In the genomic region with DNA sequence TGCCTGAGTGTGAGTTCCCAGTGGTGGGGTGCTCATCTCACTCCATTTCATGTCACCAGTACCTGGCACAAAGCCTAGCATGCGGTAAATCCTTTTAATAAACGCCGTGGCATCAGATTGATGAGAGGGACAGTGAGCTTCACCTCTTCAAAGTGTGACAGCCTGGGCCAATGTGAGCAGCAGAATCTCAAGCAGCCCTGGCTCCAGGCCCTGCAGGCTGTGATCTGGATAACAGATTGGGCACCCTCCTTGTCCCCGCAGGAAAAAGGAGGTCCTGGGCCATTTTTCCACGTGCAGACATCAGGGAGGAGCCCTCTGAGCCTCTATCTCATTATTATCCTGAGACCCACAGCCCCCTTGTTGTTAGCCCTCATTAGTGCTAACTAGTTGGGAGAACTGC, we compare ENCODE assay signal across 20 cellular contexts. TPM values are rescaled to one million over a fixed set of nuclear protein-coding genes. Genes with fewer than 3 reads are reported as not detected.
DNase-seq lines count a peak whose midpoint lies in the region; ATAC-seq and TF ChIP-seq lines count a peak whose summit lies in the region.
"Had no signal": no experiment of that assay in that cellular context is flagged by ENCODE, and none has a peak within 500 bp of the region (broad histone marks: within the 10 kb centered on the region; RNA-seq: fewer than 3 reads in every experiment).

No MANE protein-coding gene starts in this region.

- no peaks in the 10 kb centered on the region for H3K9me3 Mint-ChIP-seq in natural killer cell treated with Interleukin-12 subunit alpha and Interleukin-12 subunit beta and Interleukin-15 and Interleukin-18, amount 100 ng/mL, for 72 hours
- H3K9me3 Mint-ChIP-seq in natural killer cell, result no peaks in the 10 kb centered on the region
- H3K9me3 Mint-ChIP-seq: nephron progenitor cell had no signal

- no peaks in the 10 kb centered on the region for H3K27me3 ChIP-seq in WERI-Rb-1 (ENCODE audit: insufficient read depth, low read depth, severe bottlenecking)
- no peaks in the 10 kb centered on the region for H3K27me3 ChIP-seq in PC-9 (ENCODE audit: insufficient read depth, low read depth)
- no peaks in the 10 kb centered on the region for H3K27me3 ChIP-seq in left lung
- H3K27me3 ChIP-seq: tibial artery had no signal

- peak overlapping the region in 1 of 2 donors; percentile 18 for H3K27ac Mint-ChIP-seq in natural killer cell treated with Interleukin-12 subunit alpha and Interleukin-12 subunit beta and Interleukin-15 and Interleukin-18, amount 100 ng/mL, for 72 hours
- H3K27ac Mint-ChIP-seq in natural killer cell, result peak overlapping the region in 1 of 2 donors; percentile 9
- H3K27ac Mint-ChIP-seq: nephron progenitor cell had no signal

- no peak for ATAC-seq in natural killer cell treated with Interleukin-12 subunit alpha and Interleukin-12 subunit beta and Interleukin-15 and Interleukin-18, amount 100 ng/mL, for 72 hours
- ATAC-seq in natural killer cell (no peak), left lung (no peak)
- ATAC-seq: stimulated activated naive CD8-positive, alpha-beta T cell treated with anti-CD3 and anti-CD28 coated beads, Interleukin-15, Interleukin-2, amounts not matched to agents 100 U/mL and 50 U/mL, for 24 hours had no signal

- H2AFZ ChIP-seq in PC-9, result no peak overlapping the region

- BruUV-seq in PC-9 (replicated peaks; lab: Mats Ljungman, UMichigan), result no TSS peak

- no peak overlapping the region for H3K4me2 ChIP-seq in PC-9
- H3K4me2 ChIP-seq: KMS-11 had no signal

- H3K36me3 Mint-ChIP-seq in natural killer cell treated with Interleukin-12 subunit alpha and Interleukin-12 subunit beta and Interleukin-15 and Interleukin-18, amount 100 ng/mL, for 72 hours, result no peaks in the 10 kb centered on the region
- no peaks in the 10 kb centered on the region for H3K36me3 Mint-ChIP-seq in natural killer cell

- H3K27me3 Mint-ChIP-seq in natural killer cell treated with Interleukin-12 subunit alpha and Interleukin-12 subunit beta and Interleukin-15 and Interleukin-18, amount 100 ng/mL, for 72 hours, result no peaks in the 10 kb centered on the region
- no peaks in the 10 kb centered on the region for H3K27me3 Mint-ChIP-seq in natural killer cell (ENCODE audit: low read depth in 2 of 2)

- no peaks in the 10 kb centered on the region for H3K9me3 ChIP-seq in WERI-Rb-1 (ENCODE audit: severe bottlenecking)
- H3K9me3 ChIP-seq in PC-9 (ENCODE audit: insufficient read depth, low read depth), result no peaks in the 10 kb centered on the region
- no peaks in the 10 kb centered on the region for H3K9me3 ChIP-seq in left lung
- H3K9me3 ChIP-seq: Caco-2, tibial artery had no signal

- no peaks in the 10 kb centered on the region for H3K9me2 ChIP-seq in PC-9 (ENCODE audit: insufficient read depth)

- peaks cover 34 to 44% of the 10 kb centered on the region in 2 donors for H3K4me1 Mint-ChIP-seq in natural killer cell treated with Interleukin-12 subunit alpha and Interleukin-12 subunit beta and Interleukin-15 and Interleukin-18, amount 100 ng/mL, for 72 hours (ENCODE audit: low read depth in 2 of 2)
- H3K4me1 Mint-ChIP-seq in natural killer cell, result peaks cover 45 to 49% of the 10 kb centered on the region in 2 donors

- no peak overlapping the region for H3K4me3 Mint-ChIP-seq in natural killer cell treated with Interleukin-12 subunit alpha and Interleukin-12 subunit beta and Interleukin-15 and Interleukin-18, amount 100 ng/mL, for 72 hours
- H3K4me3 Mint-ChIP-seq in natural killer cell, result no peak overlapping the region
- H3K4me3 Mint-ChIP-seq: nephron progenitor cell had no signal

- peaks cover 66% of the 10 kb centered on the region for H3K79me2 ChIP-seq in PC-9 (ENCODE audit: low read depth)

- H3K27ac ChIP-seq in WERI-Rb-1, result peak overlapping the region; percentile 7; the same call in 1 of the 2 replicates
- H3K27ac ChIP-seq in PC-9, result no peak overlapping the region
- no peak overlapping the region for H3K27ac ChIP-seq in left lung
- H3K27ac ChIP-seq: KMS-11, tibial artery had no signal

- peaks cover 8% of the 10 kb centered on the region for H3F3A ChIP-seq in PC-9 (ENCODE audit: insufficient read depth, low read depth)

- H3K36me3 ChIP-seq in WERI-Rb-1 (peaks cover under 1% of the 10 kb centered on the region; the same call in 1 of the 2 replicates), PC-9 (ENCODE audit: low read depth) (no peaks in the 10 kb centered on the region), left lung (no peaks in the 10 kb centered on the region)
- H3K36me3 ChIP-seq: tibial artery had no signal

- no peaks in the 10 kb centered on the region for H3K4me1 ChIP-seq in PC-9 (replicated peaks; ENCODE audit: insufficient read depth)
- H3K4me1 ChIP-seq in left lung, result peaks cover 0 to 32% of the 10 kb centered on the region in 2 donors
- H3K4me1 ChIP-seq: Caco-2 had no signal

- peak; percentile 44 for DNase-seq in natural killer cell treated with Interleukin-12 subunit alpha and Interleukin-12 subunit beta and Interleukin-15 and Interleukin-18, amount 100 ng/mL, for 72 hours (ENCODE audit: low spot score)
- DNase-seq in natural killer cell (no peak), WERI-Rb-1 (no peak), islet precursor cell (peak; percentile 38), PC-9 (no peak), UCSD-AML1 (lab: John Stamatoyannopoulos, UW; ENCODE audit: unreplicated experiment) (no peak), left lung (no peak)
- DNase-seq: activated naive CD4-positive, alpha-beta T cell treated with Interleukin-2 at 50 U/mL for 16 hours; Caco-2; central memory CD4-positive, alpha-beta T cell; effector CD4-positive, alpha-beta T cell; EL; kidney glomerular epithelial cell; NCI-H1930; nephron progenitor cell; posterior cingulate gyrus; stimulated activated CD4-positive, alpha-beta T cell treated with anti-CD3 and anti-CD28 coated beads, Interleukin-1b, Interleukin-23, amount 100 ng/mL, for 48 hours; stimulated activated naive CD8-positive, alpha-beta T cell treated with anti-CD3 and anti-CD28 coated beads, Interleukin-15, Interleukin-2, amounts not matched to agents 100 U/mL and 50 U/mL, for 24 hours; tibial artery had no signal

- CTCF ChIA-PET in PC-9 (lab: Charles Lee), result no interaction called here

- intact Hi-C loops in natural killer cell (cut with micrococcal nuclease), result no loop called here
- intact Hi-C loops in PC-9 (cut with micrococcal nuclease; ENCODE audit: unreplicated experiment), result no loop called here
- intact Hi-C loops in left lung (cut with DNase I), result no loop called here

- peaks cover 45% of the 10 kb centered on the region for H4K20me1 ChIP-seq in PC-9 (ENCODE audit: insufficient read depth)

- H3K4me3 ChIP-seq in WERI-Rb-1 (ENCODE audit: low read depth, low read length), result no peak overlapping the region
- H3K4me3 ChIP-seq in PC-9, result no peak overlapping the region
- H3K4me3 ChIP-seq in left lung, result no peak overlapping the region
- H3K4me3 ChIP-seq: tibial artery had no signal

- no peak for TF ChIP-seq CTCF in natural killer cell (IDR thresholded peaks at IDR 0.05)
- TF ChIP-seq CTCF in WERI-Rb-1 (IDR thresholded peaks at IDR 0.05; ENCODE audit: low read depth, low read length), result no peak
- no peak for TF ChIP-seq CTCF in PC-9 (conservative IDR thresholded peaks at IDR 0.05)
- no peak for TF ChIP-seq CTCF in left lung (IDR thresholded peaks at IDR 0.05)

- POLR2A ChIA-PET in PC-9 (lab: Charles Lee; ENCODE audit: unreplicated experiment), result no interaction called here

RNA-seq across cellular contexts. Expression of a gene that starts 34.8 kb away (rescaled TPM):
- 10 to 100 TPM; 29.3 to 70.3 TPM for total RNA-seq in natural killer cell treated with Interleukin-12 subunit alpha and Interleukin-12 subunit beta and Interleukin-15 and Interleukin-18, amount 100 ng/mL, for 72 hours
- total RNA-seq in natural killer cell (10 to 100 TPM; 40.0 to 47.9 (median 45.3) TPM), PC-9 (2021) (17.1 and 19.1 TPM in 2 replicates), left lung (10 to 100 TPM; 16.6 to 32.1 TPM)

Comparison
In these comparisons a context has a peak if more than half of its experiments do, and no peak if none do; other contexts are left out.
1. DNase-seq: peak in natural killer cell treated with Interleukin-12 subunit alpha and Interleukin-12 subunit beta and Interleukin-15 and Interleukin-18, amount 100 ng/mL, for 72 hours (single experiment) and islet precursor cell (single experiment); none in natural killer cell (single experiment), WERI-Rb-1 (single experiment), PC-9 (0 of 2), UCSD-AML1 (single experiment) and left lung (0 of 2).